Comparison of ENCODE assay signal across 8 cellular contexts in the genomic region with DNA sequence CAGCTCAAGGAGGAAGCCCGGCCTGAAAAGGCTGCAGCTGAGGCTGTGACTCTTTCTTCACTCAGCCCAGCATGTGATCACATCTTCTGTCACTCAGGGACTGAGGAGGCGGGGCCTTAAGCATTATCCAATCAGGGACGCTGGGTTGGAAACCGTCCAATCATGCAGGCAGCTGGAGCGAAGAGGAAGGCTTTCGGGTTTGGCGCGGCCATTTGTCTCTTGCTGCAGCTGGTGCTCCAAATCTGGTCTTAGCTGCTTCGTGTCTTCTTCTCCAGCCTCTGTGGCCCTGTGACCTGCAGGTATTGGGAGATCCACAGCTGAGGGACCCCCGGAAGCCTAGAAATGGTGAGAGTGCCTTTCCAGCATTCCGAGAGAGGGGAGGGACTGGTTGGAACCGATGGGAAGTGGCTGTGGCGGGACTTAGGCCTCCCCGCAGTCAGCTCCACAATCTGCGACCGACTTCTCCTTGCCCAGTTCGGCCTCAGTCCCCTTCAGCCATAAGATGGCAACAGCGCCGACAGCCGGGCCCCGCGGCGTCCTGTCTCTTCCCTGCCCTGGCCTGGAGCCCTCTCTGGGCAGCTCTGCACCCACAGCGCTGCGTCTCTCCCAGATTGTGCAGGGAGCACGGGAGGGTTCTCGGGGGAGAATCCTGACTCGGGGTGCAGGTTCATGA. TPM values are rescaled to one million over a fixed set of nuclear protein-coding genes. Genes with fewer than 3 reads are reported as not detected.
DNase-seq lines count a peak whose midpoint lies in the region; ATAC-seq and TF ChIP-seq lines count a peak whose summit lies in the region.

Gene ZNF90 (plus strand): TSS at position 210 of the 673 bp plus-strand sequence. CDS start 133 bp downstream, at position 343.

- H3K9me3 ChIP-seq in body of pancreas (no peaks in the 10 kb centered on the region), iPS DF 6.9 (ENCODE audit: control insufficient read depth, insufficient read depth, low read length) (no peaks in the 10 kb centered on the region)

- intact Hi-C loops in body of pancreas (cut with DNase I) (no loop called here), sciatic nerve (cut with DNase I) (loop anchor here (5.0 kb wide), 1 partner anchor 1364 kb away; no protein-coding TSS in a partner anchor)

- H3K27me3 ChIP-seq in body of pancreas = no peaks in the 10 kb centered on the region
- no peaks in the 10 kb centered on the region for H3K27me3 ChIP-seq in iPS DF 6.9 (ENCODE audit: control insufficient read depth, insufficient read depth, low read length)

- TF ChIP-seq POLR2A in body of pancreas (IDR thresholded peaks at IDR 0.05) = peak in 2 of 3 donors; percentile 12 to 58

- ATAC-seq in GM19043 (IDR thresholded peaks at IDR 0.05; ENCODE audit: low read depth, unreplicated experiment) = peak; percentile 94
- peak; percentile 88 for ATAC-seq in HG03469 (IDR thresholded peaks at IDR 0.05; ENCODE audit: unreplicated experiment)
- peak; percentile 99 for ATAC-seq in body of pancreas
- ATAC-seq in sciatic nerve = peak; percentile 99

- peak; percentile 90 for DNase-seq in AG08396 (ENCODE audit: low spot score)
- peak; percentile 85 for DNase-seq in T1000 (lab: John Stamatoyannopoulos, UW)
- DNase-seq in body of pancreas = peak; percentile 97 to 99 (median 98)
- peak; percentile 95 for DNase-seq in iPS DF 6.9 (ENCODE audit: low read depth, low spot score)
- peak; percentile 97 for DNase-seq in sciatic nerve (ENCODE audit: low spot score)
- no peak for DNase-seq in GDM1 (lab: John Stamatoyannopoulos, UW)

- H3K4me1 ChIP-seq in body of pancreas (peaks cover 6% of the 10 kb centered on the region), iPS DF 6.9 (ENCODE audit: control insufficient read depth, insufficient read depth, low read length) (peaks cover 9% of the 10 kb centered on the region)

- H3K4me3 ChIP-seq in body of pancreas (peak within 1 kb of the TSS in 1 of 2 donors; percentile 24), iPS DF 6.9 (ENCODE audit: low read length) (peak within 1 kb of the TSS; percentile 83)

- H3K36me3 ChIP-seq in body of pancreas (replicated peaks in 1 of 2; ENCODE audit: insufficient read depth in 1 of 2, low read depth in 2 of 2) = no peaks in the 10 kb centered on the region
- no peaks in the 10 kb centered on the region for H3K36me3 ChIP-seq in iPS DF 6.9 (ENCODE audit: control insufficient read depth, insufficient read depth, low read length)

- WGBS in body of pancreas, 2 donors = 0 to 1% methylated on average over 17 to 28 of the region's 28 CpGs
- WGBS in iPS DF 6.9 (ENCODE audit: insufficient coverage, insufficient read length) = no CpG with 5 or more reads among the region's 28 CpGs

- no peak for TF ChIP-seq CTCF in body of pancreas (IDR thresholded peaks at IDR 0.05)

- H3K27ac ChIP-seq in body of pancreas (peak within 1 kb of the TSS in 3 of 4 donors; percentile 52 to 63 (median 61)), iPS DF 6.9 (ENCODE audit: low read length) (no peak within 1 kb of the TSS)

RNA-seq across cellular contexts. Expression of gene ZNF90, which starts in this region (rescaled TPM):
- total RNA-seq in body of pancreas (10 to 100 TPM in 1 of 2 donors, 1 to 10 TPM in 1; 6.7 to 13.5 TPM), sciatic nerve (5.1 TPM)
